In the genomic region with DNA sequence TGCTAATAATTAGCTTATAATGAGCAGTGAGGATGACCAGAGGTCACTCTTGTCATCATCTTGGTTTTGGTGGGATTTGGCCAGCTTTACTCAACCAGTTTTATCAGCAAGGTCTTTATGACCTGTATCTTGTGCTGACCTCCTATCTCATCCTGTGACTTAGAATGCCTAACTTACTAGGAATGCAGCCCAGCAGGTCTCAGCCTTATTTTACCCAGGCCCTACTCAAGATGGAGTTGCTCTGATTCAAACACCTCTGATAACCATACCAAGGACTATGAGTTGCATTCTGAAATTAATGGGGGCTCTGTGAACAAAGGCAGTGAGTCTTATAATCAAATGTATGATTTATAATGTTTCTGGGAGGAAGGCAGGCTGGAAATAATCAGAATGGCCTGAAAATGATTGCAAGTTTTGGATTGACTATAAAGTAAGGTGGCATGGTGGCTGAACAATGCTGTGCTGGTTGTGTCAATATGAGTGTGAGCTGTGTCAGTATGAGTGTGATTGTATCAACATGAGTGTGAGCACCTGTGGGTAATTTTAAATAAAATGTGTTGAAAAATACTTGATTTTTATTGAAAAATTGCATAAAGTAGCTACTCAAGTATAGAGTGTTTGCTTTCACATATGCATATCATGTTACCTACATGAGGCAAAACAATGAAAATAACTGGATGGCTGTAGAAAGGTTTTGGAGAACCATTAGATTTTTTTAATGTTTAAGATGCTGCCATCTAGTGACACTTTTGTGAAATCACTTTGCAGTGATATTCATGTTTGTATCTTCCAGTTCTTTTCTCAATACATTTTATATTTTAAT, we compare ENCODE assay signal across 8 cellular contexts.
DNase-seq lines count a peak whose midpoint lies in the region; ATAC-seq, FAIRE-seq and TF ChIP-seq lines count a peak whose summit lies in the region.

No MANE protein-coding gene starts in this region.

- no peaks in the 10 kb centered on the region for H3F3A ChIP-seq in PC-3 (ENCODE audit: low read length, unreplicated experiment)

- peak overlapping the region; percentile 59 for H3K27ac ChIP-seq in PC-3 (ENCODE audit: low read length)
- no peak overlapping the region for H3K27ac ChIP-seq in esophagus muscularis mucosa (replicated peaks in 1 of 4)
- no peak overlapping the region for H3K27ac ChIP-seq in small intestine (ENCODE audit: low read depth in 1 of 2, low read length in 1 of 2)

- no peak for TF ChIP-seq EP300 in esophagus muscularis mucosa (IDR thresholded peaks at IDR 0.05)

- FAIRE-seq in small intestine (lab: Jason Lieb, UNC): peak; percentile 64

- H3K4me3 ChIP-seq in PC-3 (ENCODE audit: low read length): no peak overlapping the region
- H3K4me3 ChIP-seq in esophagus muscularis mucosa: no peak overlapping the region
- no peak overlapping the region for H3K4me3 ChIP-seq in small intestine (ENCODE audit: low read depth in 1 of 2, low read length in 2 of 2)

- no peak overlapping the region for H2AFZ ChIP-seq in PC-3 (ENCODE audit: low read length)

- H3K4me1 ChIP-seq in PC-3 (ENCODE audit: insufficient read depth, low read length) (peaks cover 14% of the 10 kb centered on the region), esophagus muscularis mucosa (no peaks in the 10 kb centered on the region), small intestine (ENCODE audit: control insufficient read depth in 2 of 2, insufficient read depth in 1 of 2, low read depth in 1 of 2, low read length in 1 of 2) (no peaks in the 10 kb centered on the region)

- H3K9me2 ChIP-seq in PC-3 (replicated peaks; ENCODE audit: low read length): no peaks in the 10 kb centered on the region

- peak overlapping the region; percentile 38; the same call in 1 of the 2 replicates for H3K9ac ChIP-seq in PC-3 (ENCODE audit: low read length)

- ATAC-seq in GM18520 (IDR thresholded peaks at IDR 0.05; ENCODE audit: unreplicated experiment) (peak; percentile 23), HG03378 (IDR thresholded peaks at IDR 0.05; ENCODE audit: unreplicated experiment) (peak; percentile 50), PC-3 (peak; percentile 83)

- TF ChIP-seq POLR2A in esophagus muscularis mucosa (IDR thresholded peaks at IDR 0.05; ENCODE audit: low read depth): no peak

- POLR2A ChIA-PET in PC-3 (lab: Charles Lee; ENCODE audit: unreplicated experiment): no interaction called here

- intact Hi-C loops in PC-3 (cut with micrococcal nuclease): loop anchor here (1.0 to 10.0 kb wide), 5 partner anchors 100 to 816 kb away; no protein-coding TSS in a partner anchor
- intact Hi-C loops in esophagus muscularis mucosa (cut with DNase I): loop anchor here (10.0 kb wide), 1 partner anchor 296 kb away; no protein-coding TSS in a partner anchor

- CTCF ChIA-PET in PC-3 (lab: Charles Lee): interaction anchor here (0.7 to 1.0 kb wide), 3 partner anchors 40 to 191 kb away, joined by 3 to 5 read pairs (median 3); no protein-coding TSS in a partner anchor

- H3K27me3 ChIP-seq in PC-3 (ENCODE audit: low read length) (no peaks in the 10 kb centered on the region), esophagus muscularis mucosa (no peaks in the 10 kb centered on the region), small intestine (ENCODE audit: control insufficient read depth in 2 of 2, insufficient read depth in 2 of 2, low read length in 2 of 2) (no peaks in the 10 kb centered on the region)

- no peaks in the 10 kb centered on the region for H3K79me2 ChIP-seq in PC-3 (ENCODE audit: low read length)

- H3K36me3 ChIP-seq in PC-3 (ENCODE audit: low read depth, low read length) (no peaks in the 10 kb centered on the region), esophagus muscularis mucosa (no peaks in the 10 kb centered on the region), small intestine (ENCODE audit: control insufficient read depth in 2 of 2, insufficient read depth in 2 of 2, low read length in 2 of 2) (no peaks in the 10 kb centered on the region)

- TF ChIP-seq CTCF in PC-3 (conservative IDR thresholded peaks at IDR 0.05; ENCODE audit: low read depth, low read length) (peak; percentile 67), esophagus muscularis mucosa (IDR thresholded peaks at IDR 0.05) (peak; percentile 23 to 54 (median 37))

- no peaks in the 10 kb centered on the region for H4K20me1 ChIP-seq in PC-3 (ENCODE audit: low read length)

- BruUV-seq in PC-3 (replicated peaks; lab: Mats Ljungman, UMichigan): no TSS peak

- peak overlapping the region; percentile 27 for H3K4me2 ChIP-seq in PC-3 (ENCODE audit: low read length)

- DNase-seq in AML-193 (lab: John Stamatoyannopoulos, UW) (peak; percentile 52 to 53), PC-3 (peak; percentile 77), esophagus muscularis mucosa (ENCODE audit: extremely low spot score) (no peak), small intestine (peak; percentile 8), activated gamma-delta T cell treated with Interleukin-2 at 50 U/mL for 16 hours (no peak)
- no peak for DNase-seq in stimulated activated naive CD4-positive, alpha-beta T cell (lab: John Stamatoyannopoulos, UW)

- H3K9me3 ChIP-seq in PC-3 (ENCODE audit: low read length) (no peaks in the 10 kb centered on the region), esophagus muscularis mucosa (no peaks in the 10 kb centered on the region), small intestine (ENCODE audit: control insufficient read depth, low read depth) (no peaks in the 10 kb centered on the region)

Comparison
In these comparisons a context has a peak if more than half of its experiments do, and no peak if none do; other contexts are left out.
1. DNase-seq: peak in AML-193 (2 of 2), PC-3 (single experiment) and small intestine (single experiment); none in esophagus muscularis mucosa (single experiment), stimulated activated naive CD4-positive, alpha-beta T cell (0 of 6) and activated gamma-delta T cell treated with Interleukin-2 at 50 U/mL for 16 hours (single experiment).
2. ATAC-seq: peak in every context shown above with its lines; median percentile 83 in PC-3; 50 in HG03378; 23 in GM18520.